Comparison of ENCODE assay signal across 18 cellular contexts in genomic region chr11:82930734-82931133, GRCh38. TPM values are rescaled to one million over a fixed set of nuclear protein-coding genes. Genes with fewer than 3 reads are reported as not detected.
DNase-seq lines count a peak whose midpoint lies in the region; ATAC-seq, FAIRE-seq and TF ChIP-seq lines count a peak whose summit lies in the region.
"Had no signal": no experiment of that assay in that cellular context is flagged by ENCODE, and none has a peak within 500 bp of the region (broad histone marks: within the 10 kb centered on the region; RNA-seq: fewer than 3 reads in every experiment).

No MANE protein-coding gene starts in this region.

- FAIRE-seq in GM12892 (lab: Jason Lieb, UNC) = peak; percentile 74
- FAIRE-seq: D721Med had no signal

- H3K9me3 Mint-ChIP-seq in activated B cell treated with CpG ODN at 0.5 μM for 24 hours = no peaks in the 10 kb centered on the region
- no peaks in the 10 kb centered on the region for H3K9me3 Mint-ChIP-seq in stimulated activated memory B cell treated with anti-CD40 and anti-IgM and Interleukin-4, amounts not matched to agents 10 μg/mL and 1 μg/mL and 100 μg/mL, for 72 hours
- H3K9me3 Mint-ChIP-seq: GM23338 had no signal

- H3K27ac Mint-ChIP-seq in activated B cell treated with CpG ODN at 0.5 μM for 24 hours = peak overlapping the region; percentile 74
- peak overlapping the region; percentile 75 for H3K27ac Mint-ChIP-seq in stimulated activated memory B cell treated with anti-CD40 and anti-IgM and Interleukin-4, amounts not matched to agents 10 μg/mL and 1 μg/mL and 100 μg/mL, for 72 hours
- H3K27ac Mint-ChIP-seq: GM23338 had no signal

- no peaks in the 10 kb centered on the region for H4K20me1 ChIP-seq in Loucy (ENCODE audit: insufficient read depth, low read length, poor library complexity, severe bottlenecking)

- H3K4me2 ChIP-seq in Loucy (ENCODE audit: low read depth, low read length, poor library complexity, severe bottlenecking) = peak overlapping the region; percentile 69
- H3K4me2 ChIP-seq: GM23338 had no signal

- no peak for TF ChIP-seq POLR2A in GM12892 (IDR thresholded peaks at IDR 0.05; ENCODE audit: low read depth, low read length)

- H3K9me3 ChIP-seq in Loucy (ENCODE audit: insufficient read depth, low read depth, low read length) = no peaks in the 10 kb centered on the region
- H3K9me3 ChIP-seq: SJSA1 had no signal

- H3K36me3 Mint-ChIP-seq in activated B cell treated with CpG ODN at 0.5 μM for 24 hours (ENCODE audit: low read depth) = peaks cover 2% of the 10 kb centered on the region
- peaks cover 11% of the 10 kb centered on the region for H3K36me3 Mint-ChIP-seq in stimulated activated memory B cell treated with anti-CD40 and anti-IgM and Interleukin-4, amounts not matched to agents 10 μg/mL and 1 μg/mL and 100 μg/mL, for 72 hours

- no peaks in the 10 kb centered on the region for H3K27me3 Mint-ChIP-seq in activated B cell treated with CpG ODN at 0.5 μM for 24 hours
- H3K27me3 Mint-ChIP-seq in stimulated activated memory B cell treated with anti-CD40 and anti-IgM and Interleukin-4, amounts not matched to agents 10 μg/mL and 1 μg/mL and 100 μg/mL, for 72 hours = no peaks in the 10 kb centered on the region

- H3K4me3 Mint-ChIP-seq in activated B cell treated with CpG ODN at 0.5 μM for 24 hours = no peak overlapping the region
- H3K4me3 Mint-ChIP-seq in stimulated activated memory B cell treated with anti-CD40 and anti-IgM and Interleukin-4, amounts not matched to agents 10 μg/mL and 1 μg/mL and 100 μg/mL, for 72 hours = no peak overlapping the region
- H3K4me3 Mint-ChIP-seq: GM23338 had no signal

- no peaks in the 10 kb centered on the region for H3F3A ChIP-seq in Loucy (ENCODE audit: low read depth)

- no peaks in the 10 kb centered on the region for H3K36me3 ChIP-seq in Loucy (ENCODE audit: insufficient read depth, low read length)
- H3K36me3 ChIP-seq: SJSA1 had no signal

- TF ChIP-seq CTCF in Loucy (conservative IDR thresholded peaks at IDR 0.05; ENCODE audit: low read length) (no peak), activated B cell treated with CpG ODN at 0.5 μM for 24 hours (IDR thresholded peaks at IDR 0.05) (no peak)

- H3K79me2 ChIP-seq in Loucy (ENCODE audit: insufficient read depth, low read length) = no peaks in the 10 kb centered on the region

- H3K27me3 ChIP-seq in Loucy (ENCODE audit: insufficient read depth, low read length, poor library complexity, severe bottlenecking) = no peaks in the 10 kb centered on the region
- H3K27me3 ChIP-seq: SJSA1 had no signal

- H3K4me1 Mint-ChIP-seq in activated B cell treated with CpG ODN at 0.5 μM for 24 hours = peaks cover 65% of the 10 kb centered on the region
- H3K4me1 Mint-ChIP-seq in stimulated activated memory B cell treated with anti-CD40 and anti-IgM and Interleukin-4, amounts not matched to agents 10 μg/mL and 1 μg/mL and 100 μg/mL, for 72 hours = peaks cover 16% of the 10 kb centered on the region
- H3K4me1 Mint-ChIP-seq: GM23338 had no signal

- intact Hi-C loops in activated B cell treated with CpG ODN at 0.5 μM for 24 hours (cut with micrococcal nuclease) = loop anchor here (2.0 kb wide), 2 partner anchors 30 to 42 kb away; no protein-coding TSS in a partner anchor

- no peak for ATAC-seq in activated B cell treated with CpG ODN at 0.5 μM for 24 hours (ENCODE audit: low read depth)
- ATAC-seq in stimulated activated memory B cell treated with anti-CD40 and anti-IgM and Interleukin-4, amounts not matched to agents 10 μg/mL and 1 μg/mL and 100 μg/mL, for 72 hours = no peak
- ATAC-seq in HG03457 (IDR thresholded peaks at IDR 0.05; ENCODE audit: unreplicated experiment) = no peak
- no peak for ATAC-seq in HG03045 (IDR thresholded peaks at IDR 0.05; ENCODE audit: unreplicated experiment)
- ATAC-seq: GM23338, Panc1 had no signal

- no peaks in the 10 kb centered on the region for H3K9me2 ChIP-seq in Loucy (replicated peaks; ENCODE audit: low read depth, low read length)

- H2AFZ ChIP-seq in Loucy (ENCODE audit: low read length) = peak overlapping the region; percentile 74; the same call in 1 of the 2 replicates
- H2AFZ ChIP-seq: GM23338 had no signal

- POLR2A ChIA-PET in activated B cell treated with CpG ODN at 0.5 μM for 24 hours (lab: Charles Lee) = interaction anchor here (0.6 to 2.0 kb wide), 10 partner anchors 9 to 226 kb away, joined by 3 to 19 read pairs (median 4); no protein-coding TSS in a partner anchor

- peaks cover 57% of the 10 kb centered on the region for H3K4me1 ChIP-seq in Loucy (ENCODE audit: insufficient read depth, low read length, poor library complexity, severe bottlenecking)
- H3K4me1 ChIP-seq: SJSA1 had no signal

- CTCF ChIA-PET in activated B cell treated with CpG ODN at 0.5 μM for 24 hours (lab: Charles Lee) = interaction anchor here (0.7 to 2.0 kb wide), 3 partner anchors 12 to 319 kb away, joined by 3 to 6 read pairs (median 3); no protein-coding TSS in a partner anchor

- H3K4me3 ChIP-seq in Loucy (ENCODE audit: low read length, poor library complexity, severe bottlenecking) = peak overlapping the region; percentile 50
- H3K4me3 ChIP-seq: GM23338, SJSA1 had no signal

- DNase-seq in GM12892 (ENCODE audit: insufficient read length) (no peak), activated B cell treated with CpG ODN at 0.5 μM for 24 hours (no peak), globus pallidus (ENCODE audit: low spot score) (no peak)
- DNase-seq: C1 segment of cervical spinal cord, HCEC 1CT, KG1, NCI-H1417 treated with DMSO at 0.1 percent for 48 hours, NCI-H187 treated with DMSO at 0.1 percent for 48 hours, NCI-H226, NCI-H524 had no signal

- H3K9ac ChIP-seq in Loucy (ENCODE audit: low read depth, low read length, poor library complexity, severe bottlenecking) = peak overlapping the region; percentile 67

RNA-seq across cellular contexts. Expression of gene DDIAS, which starts 29.2 kb away (rescaled TPM):
- 4.3 TPM for polyA plus RNA-seq in GM12892 (2012; ENCODE audit: missing spikeins)
- total RNA-seq in activated B cell treated with CpG ODN at 0.5 μM for 24 hours = 4.4 and 4.7 TPM in 2 replicates

RNA-seq across cellular contexts. Expression of gene PRCP, which starts 30.5 kb away (rescaled TPM):
- polyA plus RNA-seq in GM12892 (2012; ENCODE audit: missing spikeins) = 17.2 TPM
- 29.8 and 34.8 TPM in 2 replicates for total RNA-seq in activated B cell treated with CpG ODN at 0.5 μM for 24 hours
